ENCODE assay signal across 8 cellular contexts in the genomic region with DNA sequence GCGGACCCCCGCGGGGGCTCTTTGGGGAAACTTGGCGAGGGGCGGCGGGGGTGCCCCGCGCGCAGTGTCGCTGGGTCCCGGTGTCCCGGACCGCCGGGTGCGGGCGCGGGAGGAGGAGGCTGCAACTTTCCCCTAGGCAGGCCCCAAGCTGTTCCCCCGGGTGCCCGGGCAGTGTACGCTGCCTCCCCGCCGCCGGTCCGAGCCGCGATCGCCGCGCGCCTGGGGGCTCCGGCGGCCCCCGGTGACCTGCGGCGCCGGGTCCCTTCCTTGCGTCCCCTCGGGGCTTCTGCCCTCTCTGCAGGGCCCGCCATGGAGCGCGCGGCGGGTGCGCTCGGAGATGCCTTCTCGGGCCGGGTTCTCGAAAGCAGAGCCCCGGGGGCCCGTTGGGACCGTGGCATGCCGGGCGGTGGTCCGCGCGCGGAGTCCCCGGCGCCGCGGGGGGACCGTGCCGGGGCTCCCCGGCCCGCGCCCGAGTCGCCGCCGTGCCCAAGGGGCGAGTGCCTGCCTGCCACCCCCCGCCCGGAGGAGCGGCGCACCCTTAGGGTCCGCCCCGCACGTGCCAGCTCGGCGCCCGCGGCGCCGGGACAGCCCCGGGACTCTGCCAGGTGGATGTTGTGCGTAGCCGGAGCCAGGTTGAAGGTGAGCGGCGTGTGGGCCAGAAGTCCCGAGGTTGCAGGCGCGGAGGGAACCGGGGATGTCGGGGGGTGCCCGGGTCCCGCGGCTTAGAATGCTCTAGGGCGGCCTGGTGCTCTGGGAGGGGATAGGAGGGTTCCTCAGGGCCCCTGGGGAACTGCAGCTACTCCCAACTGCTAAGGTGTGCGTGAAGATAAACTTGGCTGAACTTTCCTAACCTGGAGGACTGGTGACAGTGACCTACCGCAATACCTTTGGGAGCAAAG. TPM values are rescaled to one million over a fixed set of nuclear protein-coding genes. Genes with fewer than 3 reads are reported as not detected.
A peak's percentile ranks its signal among the peaks of the same experiment; 100 is the strongest.
DNase-seq lines count a peak whose midpoint lies in the region; ATAC-seq and TF ChIP-seq lines count a peak whose summit lies in the region.

A gene with protein sequence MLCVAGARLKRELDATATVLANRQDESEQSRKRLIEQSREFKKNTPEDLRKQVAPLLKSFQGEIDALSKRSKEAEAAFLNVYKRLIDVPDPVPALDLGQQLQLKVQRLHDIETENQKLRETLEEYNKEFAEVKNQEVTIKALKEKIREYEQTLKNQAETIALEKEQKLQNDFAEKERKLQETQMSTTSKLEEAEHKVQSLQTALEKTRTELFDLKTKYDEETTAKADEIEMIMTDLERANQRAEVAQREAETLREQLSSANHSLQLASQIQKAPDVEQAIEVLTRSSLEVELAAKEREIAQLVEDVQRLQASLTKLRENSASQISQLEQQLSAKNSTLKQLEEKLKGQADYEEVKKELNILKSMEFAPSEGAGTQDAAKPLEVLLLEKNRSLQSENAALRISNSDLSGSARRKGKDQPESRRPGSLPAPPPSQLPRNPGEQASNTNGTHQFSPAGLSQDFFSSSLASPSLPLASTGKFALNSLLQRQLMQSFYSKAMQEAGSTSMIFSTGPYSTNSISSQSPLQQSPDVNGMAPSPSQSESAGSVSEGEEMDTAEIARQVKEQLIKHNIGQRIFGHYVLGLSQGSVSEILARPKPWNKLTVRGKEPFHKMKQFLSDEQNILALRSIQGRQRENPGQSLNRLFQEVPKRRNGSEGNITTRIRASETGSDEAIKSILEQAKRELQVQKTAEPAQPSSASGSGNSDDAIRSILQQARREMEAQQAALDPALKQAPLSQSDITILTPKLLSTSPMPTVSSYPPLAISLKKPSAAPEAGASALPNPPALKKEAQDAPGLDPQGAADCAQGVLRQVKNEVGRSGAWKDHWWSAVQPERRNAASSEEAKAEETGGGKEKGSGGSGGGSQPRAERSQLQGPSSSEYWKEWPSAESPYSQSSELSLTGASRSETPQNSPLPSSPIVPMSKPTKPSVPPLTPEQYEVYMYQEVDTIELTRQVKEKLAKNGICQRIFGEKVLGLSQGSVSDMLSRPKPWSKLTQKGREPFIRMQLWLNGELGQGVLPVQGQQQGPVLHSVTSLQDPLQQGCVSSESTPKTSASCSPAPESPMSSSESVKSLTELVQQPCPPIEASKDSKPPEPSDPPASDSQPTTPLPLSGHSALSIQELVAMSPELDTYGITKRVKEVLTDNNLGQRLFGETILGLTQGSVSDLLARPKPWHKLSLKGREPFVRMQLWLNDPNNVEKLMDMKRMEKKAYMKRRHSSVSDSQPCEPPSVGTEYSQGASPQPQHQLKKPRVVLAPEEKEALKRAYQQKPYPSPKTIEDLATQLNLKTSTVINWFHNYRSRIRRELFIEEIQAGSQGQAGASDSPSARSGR (N-terminal part only) (plus strand): TSS at position 596 of the 899 bp plus-strand sequence. CDS start 14 bp downstream, at position 610.

- no peak for ATAC-seq in HG03521 (IDR thresholded peaks at IDR 0.05; ENCODE audit: unreplicated experiment)

- no peak for TF ChIP-seq POLR2A in vagina (IDR thresholded peaks at IDR 0.05)

- no peak within 1 kb of the TSS for H3K27ac Mint-ChIP-seq in neural crest cell (ENCODE audit: unreplicated experiment)

- peaks cover 49% of the 10 kb centered on the region for H3K27me3 Mint-ChIP-seq in neural crest cell (ENCODE audit: low read depth)

- H3K36me3 ChIP-seq in GM06990 (ENCODE audit: control insufficient read depth, insufficient read depth, low read length) (no peaks in the 10 kb centered on the region), vagina (no peaks in the 10 kb centered on the region)

- H3K4me3 ChIP-seq in GM06990 (replicated peaks; ENCODE audit: low read depth, low read length): peak within 1 kb of the TSS; percentile 74
- peak within 1 kb of the TSS; percentile 46 for H3K4me3 ChIP-seq in fibroblast of mammary gland (ENCODE audit: control insufficient read depth, low read depth, low read length)
- peak within 1 kb of the TSS; percentile 79 to 91 for H3K4me3 ChIP-seq in vagina

- no peaks in the 10 kb centered on the region for H3K36me3 Mint-ChIP-seq in neural crest cell (ENCODE audit: low read depth)

- H3K27me3 ChIP-seq in GM06990 (replicated peaks; ENCODE audit: control insufficient read depth, insufficient read depth, low read length) (no peaks in the 10 kb centered on the region), vagina (no peaks in the 10 kb centered on the region)

- intact Hi-C loops in vagina (cut with DNase I): loop anchor here (5.0 to 10.0 kb wide), 4 partner anchors 40 to 130 kb away; no protein-coding TSS in a partner anchor

- H3K9me3 ChIP-seq in vagina: no peaks in the 10 kb centered on the region

- peaks cover 32% of the 10 kb centered on the region for H3K4me1 ChIP-seq in vagina

- no peaks in the 10 kb centered on the region for H3K9me3 Mint-ChIP-seq in neural crest cell

- H3K4me1 Mint-ChIP-seq in neural crest cell: peaks cover 42% of the 10 kb centered on the region

- H3K27ac ChIP-seq in vagina: peak within 1 kb of the TSS; percentile 28

- peak within 1 kb of the TSS; percentile 90 for H3K4me3 Mint-ChIP-seq in neural crest cell

- peak; percentile 55 for DNase-seq in GM06990 (ENCODE audit: extremely low read depth, insufficient read length)
- DNase-seq in Kasumi-1 (lab: John Stamatoyannopoulos, UW): peak; percentile 38 to 57
- DNase-seq in activated CD8-positive, alpha-beta memory T cell treated with anti-CD3 and anti-CD28 coated beads, Interleukin-2, amount 50 U/mL, for 48 hours: peak; percentile 67
- no peak for DNase-seq in fibroblast of mammary gland (ENCODE audit: low read depth)
- DNase-seq in neural crest cell (ENCODE audit: low read depth, low spot score): peak; percentile 30
- DNase-seq in vagina (ENCODE audit: extremely low spot score in 2 of 2): no peak
- no peak for DNase-seq in NCI-H1930 (lab: John Stamatoyannopoulos, UW)

- TF ChIP-seq CTCF in GM06990 (IDR thresholded peaks at IDR 0.05; ENCODE audit: insufficient read depth, low read length, poor library complexity, severe bottlenecking) (no peak), fibroblast of mammary gland (conservative IDR thresholded peaks at IDR 0.05; ENCODE audit: control insufficient read depth, insufficient read depth, low read depth, low read length) (no peak), neural crest cell (conservative IDR thresholded peaks at IDR 0.05) (no peak), vagina (IDR thresholded peaks at IDR 0.05) (no peak)

RNA-seq across cellular contexts. Expression of the gene that starts here (rescaled TPM):
- total RNA-seq in neural crest cell: 56.0 and 60.0 TPM in 2 replicates
- total RNA-seq in vagina: 65.3 TPM

Comparison
In these comparisons a context has a peak if more than half of its experiments do, and no peak if none do; other contexts are left out.
1. DNase-seq: peak in GM06990 (single experiment), Kasumi-1 (2 of 2), activated CD8-positive, alpha-beta memory T cell treated with anti-CD3 and anti-CD28 coated beads, Interleukin-2, amount 50 U/mL, for 48 hours (single experiment) and neural crest cell (single experiment); none in fibroblast of mammary gland (single experiment), vagina (0 of 2) and NCI-H1930 (0 of 2).
2. Peak in every context shown above with its lines, with median percentiles within 50 percentile points of each other: H3K4me3 ChIP-seq.